Comparison of ENCODE assay signal across 26 cellular contexts in the genomic region with DNA sequence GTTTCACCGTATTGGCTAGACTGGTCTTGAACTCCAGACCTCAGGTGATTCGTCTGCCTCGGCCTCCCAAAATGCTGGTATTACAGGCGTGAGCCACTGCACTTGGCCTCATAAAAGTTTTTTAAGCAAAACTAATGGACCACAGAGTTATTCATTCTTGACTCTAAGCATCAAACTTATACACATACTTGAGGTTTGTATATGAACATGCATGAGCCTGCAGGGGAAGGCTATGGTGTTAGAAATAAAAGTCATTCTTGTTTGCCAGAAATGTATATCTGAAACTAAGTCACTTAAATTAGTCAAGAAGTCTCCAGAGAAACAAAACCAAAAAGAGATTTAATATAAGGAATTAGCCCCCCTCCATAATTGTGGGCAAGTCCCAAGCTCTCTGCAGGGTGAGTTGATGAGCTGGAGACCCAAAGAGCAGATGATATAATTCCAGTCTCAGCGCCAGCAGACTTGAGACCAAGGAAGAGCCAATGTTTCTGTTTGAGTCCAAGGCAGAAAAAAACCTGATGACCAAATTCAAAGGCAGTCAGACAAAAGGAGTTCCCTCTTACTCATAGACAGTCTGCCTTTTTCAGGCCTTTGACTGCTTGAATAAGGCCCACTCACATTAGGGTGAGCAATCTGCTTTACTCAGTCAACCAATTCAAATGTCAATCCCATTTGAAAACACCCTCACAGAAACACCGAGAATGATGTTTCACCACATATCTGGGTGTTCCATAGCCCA.
DNase-seq lines count a peak whose midpoint lies in the region; ATAC-seq and TF ChIP-seq lines count a peak whose summit lies in the region.
"Had no signal": no experiment of that assay in that cellular context is flagged by ENCODE, and none has a peak within 500 bp of the region (broad histone marks: within the 10 kb centered on the region; RNA-seq: fewer than 3 reads in every experiment).

No MANE protein-coding gene starts in this region.

- H3K79me2 ChIP-seq in neural progenitor cell (ENCODE audit: low read depth): no peaks in the 10 kb centered on the region

- H3K4me1 ChIP-seq in breast epithelium (no peaks in the 10 kb centered on the region), esophagus (ENCODE audit: control insufficient read depth in 2 of 2, insufficient read depth in 2 of 2, low read length in 1 of 2) (no peaks in the 10 kb centered on the region), neural progenitor cell (peaks cover 17% of the 10 kb centered on the region)
- H3K4me1 ChIP-seq: psoas muscle, testis had no signal

- no peak overlapping the region for H3K4me3 Mint-ChIP-seq in MCF 10A (ENCODE audit: unreplicated experiment)
- H3K4me3 Mint-ChIP-seq in neural progenitor cell: no peak overlapping the region
- H3K4me3 Mint-ChIP-seq: activated T-cell treated with anti-CD3 and anti-CD28 coated beads, Interleukin-2, amount 50 U/mL, for 4 hours; nephron; stimulated activated effector memory CD8-positive, alpha-beta T cell treated with anti-CD3 and anti-CD28 coated beads, Interleukin-12 subunit alpha, Interleukin-12 subunit beta, amount 100 ng/mL, for 72 hours had no signal

- H3K36me3 Mint-ChIP-seq in MCF 10A (ENCODE audit: insufficient read depth, unreplicated experiment) (no peaks in the 10 kb centered on the region), neural progenitor cell (no peaks in the 10 kb centered on the region)
- H3K36me3 Mint-ChIP-seq: stimulated activated effector memory CD8-positive, alpha-beta T cell treated with anti-CD3 and anti-CD28 coated beads, Interleukin-12 subunit alpha, Interleukin-12 subunit beta, amount 100 ng/mL, for 72 hours had no signal

- peaks cover 8% of the 10 kb centered on the region for H3F3A ChIP-seq in neural progenitor cell (ENCODE audit: low read depth)

- H3K27ac ChIP-seq in breast epithelium: no peak overlapping the region
- H3K27ac ChIP-seq in esophagus (ENCODE audit: low read depth in 2 of 2, low read length in 1 of 2): peak overlapping the region; percentile 60 to 87
- H3K27ac ChIP-seq in neural progenitor cell: no peak overlapping the region
- H3K27ac ChIP-seq: 22Rv1, psoas muscle, testis had no signal

- no peaks in the 10 kb centered on the region for H4K20me1 ChIP-seq in neural progenitor cell (ENCODE audit: low read depth)

- no peak for ATAC-seq in HG03354 (IDR thresholded peaks at IDR 0.05; ENCODE audit: poor library complexity, severe bottlenecking, unreplicated experiment)
- no peak for ATAC-seq in stimulated activated naive CD8-positive, alpha-beta T cell treated with anti-CD3 and anti-CD28 coated beads, Interleukin-15, Interleukin-2, amounts not matched to agents 100 U/mL and 50 U/mL, for 24 hours
- ATAC-seq: activated T-cell treated with anti-CD3 and anti-CD28 coated beads, Interleukin-2, amount 50 U/mL, for 4 hours; psoas muscle; stimulated activated effector memory CD8-positive, alpha-beta T cell treated with anti-CD3 and anti-CD28 coated beads, Interleukin-12 subunit alpha, Interleukin-12 subunit beta, amount 100 ng/mL, for 72 hours had no signal

- H3K9me3 Mint-ChIP-seq in MCF 10A (ENCODE audit: unreplicated experiment) (no peaks in the 10 kb centered on the region), neural progenitor cell (no peaks in the 10 kb centered on the region)
- H3K9me3 Mint-ChIP-seq: nephron had no signal

- no peak overlapping the region for H3K9ac ChIP-seq in neural progenitor cell

- H2AFZ ChIP-seq in neural progenitor cell (replicated peaks): no peak overlapping the region

- intact Hi-C loops in MCF 10A (cut with micrococcal nuclease) (loop anchor here (10.0 kb wide), 1 partner anchor 264 kb away; no protein-coding TSS in a partner anchor), breast epithelium (cut with DNase I; ENCODE audit: low total_unique reads) (no loop called here)

- H3K4me3 ChIP-seq in breast epithelium (no peak overlapping the region), esophagus (ENCODE audit: low read depth in 1 of 2, low read length in 2 of 2) (no peak overlapping the region), neural progenitor cell (no peak overlapping the region)
- H3K4me3 ChIP-seq: psoas muscle, testis had no signal

- H3K27ac Mint-ChIP-seq in MCF 10A (ENCODE audit: low read depth, unreplicated experiment): peak overlapping the region; percentile 67
- peak overlapping the region; percentile 22 for H3K27ac Mint-ChIP-seq in neural progenitor cell
- H3K27ac Mint-ChIP-seq: stimulated activated effector memory CD8-positive, alpha-beta T cell treated with anti-CD3 and anti-CD28 coated beads, Interleukin-12 subunit alpha, Interleukin-12 subunit beta, amount 100 ng/mL, for 72 hours had no signal

- no peak for TF ChIP-seq CTCF in MCF 10A (IDR thresholded peaks at IDR 0.05; ENCODE audit: unreplicated experiment)
- TF ChIP-seq CTCF in breast epithelium (IDR thresholded peaks at IDR 0.05): no peak
- TF ChIP-seq CTCF in neural progenitor cell (IDR thresholded peaks at IDR 0.05): no peak

- H3K4me1 Mint-ChIP-seq in MCF 10A (ENCODE audit: insufficient read depth, unreplicated experiment) (peaks cover 28% of the 10 kb centered on the region), neural progenitor cell (peaks cover 42% of the 10 kb centered on the region)
- H3K4me1 Mint-ChIP-seq: stimulated activated effector memory CD8-positive, alpha-beta T cell treated with anti-CD3 and anti-CD28 coated beads, Interleukin-12 subunit alpha, Interleukin-12 subunit beta, amount 100 ng/mL, for 72 hours had no signal

- no peak for DNase-seq in MCF 10A (ENCODE audit: unreplicated experiment)
- no peak for DNase-seq in breast epithelium (ENCODE audit: low spot score in 2 of 2)
- no peak for DNase-seq in neural progenitor cell (ENCODE audit: low spot score)
- DNase-seq in stimulated activated naive CD8-positive, alpha-beta T cell treated with anti-CD3 and anti-CD28 coated beads, Interleukin-15, Interleukin-2, amounts not matched to agents 100 U/mL and 50 U/mL, for 24 hours: no peak
- no peak for DNase-seq in nucleus accumbens (lab: John Stamatoyannopoulos, UW)
- DNase-seq in middle frontal gyrus (ENCODE audit: extremely low spot score, low spot score): no peak
- DNase-seq: activated CD4-positive, CD25-positive, alpha-beta regulatory T cell; activated naive CD4-positive, alpha-beta T cell treated with Interleukin-2 at 50 U/mL for 16 hours; activated T-cell treated with anti-CD3 and anti-CD28 coated beads, Interleukin-2, amount 50 U/mL, for 4 hours; DMS53; effector CD4-positive, alpha-beta T cell; GF-D8; glutamatergic neuron; NCI-H1092; NCI-H1930; NCI-H82; psoas muscle; Right ventricle myocardium superior; stimulated activated CD4-positive, alpha-beta T cell treated with anti-CD3 and anti-CD28 coated beads, Interleukin-1b, Interleukin-23, amount 100 ng/mL, for 48 hours; T-helper 9 cell; testis had no signal

- no TSS peak for BruUV-seq in MCF 10A (replicated peaks; lab: Mats Ljungman, UMichigan)

- CTCF ChIA-PET in MCF 10A (lab: Yijun Ruan, JAX): interaction anchor here (0.6 to 1.6 kb wide), 3 partner anchors 147 to 268 kb away, joined by 3 to 5 read pairs (median 3); partner anchors contain the start of gene DSC2

- H3K9me3 ChIP-seq in breast epithelium: no peaks in the 10 kb centered on the region
- no peaks in the 10 kb centered on the region for H3K9me3 ChIP-seq in esophagus (ENCODE audit: control insufficient read depth in 2 of 2, insufficient read depth in 1 of 2, low read depth in 1 of 2, low read length in 1 of 2)
- H3K9me3 ChIP-seq in neural progenitor cell (ENCODE audit: low read depth): no peaks in the 10 kb centered on the region
- H3K9me3 ChIP-seq: psoas muscle, testis had no signal

- H3K27me3 Mint-ChIP-seq in MCF 10A (ENCODE audit: insufficient read depth, unreplicated experiment) (no peaks in the 10 kb centered on the region), neural progenitor cell (ENCODE audit: insufficient read depth, low read depth) (peaks cover 2% of the 10 kb centered on the region)

- H3K27me3 ChIP-seq in breast epithelium (no peaks in the 10 kb centered on the region), esophagus (ENCODE audit: control insufficient read depth in 1 of 2, insufficient read depth in 2 of 2, low read length in 2 of 2) (no peaks in the 10 kb centered on the region), neural progenitor cell (no peaks in the 10 kb centered on the region)
- H3K27me3 ChIP-seq: testis had no signal

- WGBS in esophagus, 2 donors: 62 to 78% methylated on average over 6 of the region's 6 CpGs

- H3K36me3 ChIP-seq in breast epithelium: no peaks in the 10 kb centered on the region
- no peaks in the 10 kb centered on the region for H3K36me3 ChIP-seq in esophagus (ENCODE audit: control insufficient read depth in 2 of 2, insufficient read depth in 2 of 2, low read length in 1 of 2)
- no peaks in the 10 kb centered on the region for H3K36me3 ChIP-seq in neural progenitor cell

- TF ChIP-seq POLR2A in breast epithelium (IDR thresholded peaks at IDR 0.05): no peak

- no peak overlapping the region for H3K4me2 ChIP-seq in neural progenitor cell

- POLR2A ChIA-PET in MCF 10A (lab: Yijun Ruan, JAX): interaction anchor here (1.0 to 13.0 kb wide), 8 partner anchors 9 to 250 kb away, joined by 3 to 187 read pairs (median 88); partner anchors contain the start of genes DSC3 and DSG3

Comparison
In these comparisons a context has a peak if more than half of its experiments do, and no peak if none do; other contexts are left out.
1. H3K27ac ChIP-seq: peak in esophagus (2 of 2); none in breast epithelium (0 of 2) and neural progenitor cell (single experiment).